10 cellular contexts compared by ENCODE assay signal in genomic region chr9:35691757-35692301, GRCh38. TPM values are rescaled to one million over a fixed set of nuclear protein-coding genes. Genes with fewer than 3 reads are reported as not detected.
DNase-seq lines count a peak whose midpoint lies in the region; ATAC-seq and TF ChIP-seq lines count a peak whose summit lies in the region.
"Had no signal": no experiment of that assay in that cellular context is flagged by ENCODE, and none has a peak within 500 bp of the region (broad histone marks: within the 10 kb centered on the region; RNA-seq: fewer than 3 reads in every experiment).

No MANE protein-coding gene starts in this region.

- H3K4me3 ChIP-seq in lower lobe of right lung: peak overlapping the region; percentile 73

- H3K27ac ChIP-seq in lower lobe of right lung (peak overlapping the region; percentile 80), temporal lobe (ENCODE audit: low read depth, low read length) (peak overlapping the region; percentile 40)

- no peak for TF ChIP-seq CTCF in activated CD8-positive, alpha-beta T cell treated with anti-CD3 and anti-CD28 coated beads for 36 hours (IDR thresholded peaks at IDR 0.05)
- TF ChIP-seq CTCF in lower lobe of right lung (IDR thresholded peaks at IDR 0.05): no peak

- H3K27me3 Mint-ChIP-seq in activated CD8-positive, alpha-beta memory T cell treated with anti-CD3 and anti-CD28 coated beads, Interleukin-2, amount 10 ng/mL, durations not matched to agents 7 days and 5 days: no peaks in the 10 kb centered on the region
- H3K27me3 Mint-ChIP-seq in activated CD8-positive, alpha-beta T cell treated with anti-CD3 and anti-CD28 coated beads for 36 hours: no peaks in the 10 kb centered on the region

- POLR2A ChIA-PET in activated CD8-positive, alpha-beta T cell treated with anti-CD3 and anti-CD28 coated beads for 36 hours (lab: Charles Lee): interaction anchor here (0.8 to 3.0 kb wide), 12 partner anchors 8 to 75 kb away, joined by 3 to 12 read pairs (median 4); partner anchors contain the start of genes ARHGEF39, CCDC107, RMRP and TLN1

- no peak for ATAC-seq in activated CD8-positive, alpha-beta memory T cell treated with anti-CD3 and anti-CD28 coated beads, Interleukin-2, amount 10 ng/mL, durations not matched to agents 7 days and 5 days
- ATAC-seq in activated CD8-positive, alpha-beta T cell treated with anti-CD3 and anti-CD28 coated beads for 36 hours: no peak
- ATAC-seq in lower lobe of right lung (no peak), HG02759 (IDR thresholded peaks at IDR 0.05; ENCODE audit: unreplicated experiment) (no peak)

- no peak for DNase-seq in activated CD8-positive, alpha-beta memory T cell treated with anti-CD3 and anti-CD28 coated beads, Interleukin-2, amount 10 ng/mL, durations not matched to agents 7 days and 5 days
- no peak for DNase-seq in activated CD8-positive, alpha-beta memory T cell treated with anti-CD3 and anti-CD28 coated beads for 24 hours
- no peak for DNase-seq in activated CD8-positive, alpha-beta T cell treated with anti-CD3 and anti-CD28 coated beads for 36 hours
- DNase-seq in lower lobe of right lung (no peak), NCI-H2081 treated with DMSO at 0.1 percent for 48 hours (lab: John Stamatoyannopoulos, UW) (no peak), iPS-NIHi7 (ENCODE audit: extremely low spot score) (no peak)
- DNase-seq: NCI-H1417 treated with DMSO at 0.1 percent for 48 hours had no signal

- H3K36me3 Mint-ChIP-seq in activated CD8-positive, alpha-beta memory T cell treated with anti-CD3 and anti-CD28 coated beads, Interleukin-2, amount 10 ng/mL, durations not matched to agents 7 days and 5 days: peaks cover 5% of the 10 kb centered on the region
- peaks cover 4% of the 10 kb centered on the region for H3K36me3 Mint-ChIP-seq in activated CD8-positive, alpha-beta T cell treated with anti-CD3 and anti-CD28 coated beads for 36 hours (ENCODE audit: low read depth)

- peak overlapping the region; percentile 2 for H3K4me3 Mint-ChIP-seq in activated CD8-positive, alpha-beta memory T cell treated with anti-CD3 and anti-CD28 coated beads, Interleukin-2, amount 10 ng/mL, durations not matched to agents 7 days and 5 days
- peak overlapping the region; percentile 72 for H3K4me3 Mint-ChIP-seq in activated CD8-positive, alpha-beta T cell treated with anti-CD3 and anti-CD28 coated beads for 36 hours

- peaks cover 25% of the 10 kb centered on the region for H3K4me1 ChIP-seq in lower lobe of right lung

- no peak overlapping the region for H3K27ac Mint-ChIP-seq in activated CD8-positive, alpha-beta memory T cell treated with anti-CD3 and anti-CD28 coated beads, Interleukin-2, amount 10 ng/mL, durations not matched to agents 7 days and 5 days
- H3K27ac Mint-ChIP-seq in activated CD8-positive, alpha-beta T cell treated with anti-CD3 and anti-CD28 coated beads for 36 hours: no peak overlapping the region

- H3K27me3 ChIP-seq in lower lobe of right lung (ENCODE audit: low read depth): no peaks in the 10 kb centered on the region

- no peaks in the 10 kb centered on the region for H3K9me3 Mint-ChIP-seq in activated CD8-positive, alpha-beta memory T cell treated with anti-CD3 and anti-CD28 coated beads, Interleukin-2, amount 10 ng/mL, durations not matched to agents 7 days and 5 days (ENCODE audit: low read depth)
- no peaks in the 10 kb centered on the region for H3K9me3 Mint-ChIP-seq in activated CD8-positive, alpha-beta T cell treated with anti-CD3 and anti-CD28 coated beads for 36 hours

- no peaks in the 10 kb centered on the region for H3K9me3 ChIP-seq in lower lobe of right lung

- intact Hi-C loops in activated CD8-positive, alpha-beta T cell treated with anti-CD3 and anti-CD28 coated beads for 36 hours (cut with micrococcal nuclease): no loop called here
- intact Hi-C loops in lower lobe of right lung (cut with DNase I): no loop called here

- H3K36me3 ChIP-seq in lower lobe of right lung: peaks cover 13% of the 10 kb centered on the region

- CTCF ChIA-PET in activated CD8-positive, alpha-beta memory T cell treated with anti-CD3 and anti-CD28 coated beads, Interleukin-2, amount 10 ng/mL, durations not matched to agents 7 days and 5 days (lab: Charles Lee): interaction anchor here (0.6 to 1.9 kb wide), 5 partner anchors 18 to 88 kb away, joined by 3 to 9 read pairs (median 3); partner anchors contain the start of genes CCDC107 and RMRP
- CTCF ChIA-PET in activated CD8-positive, alpha-beta T cell treated with anti-CD3 and anti-CD28 coated beads for 36 hours (lab: Charles Lee): interaction anchor here (0.9 to 12.7 kb wide), 8 partner anchors 13 to 80 kb away, joined by 3 to 313 read pairs (median 4); partner anchors contain the start of genes ARHGEF39, CA9, CCDC107 and CREB3

- peaks cover 16% of the 10 kb centered on the region for H3K4me1 Mint-ChIP-seq in activated CD8-positive, alpha-beta memory T cell treated with anti-CD3 and anti-CD28 coated beads, Interleukin-2, amount 10 ng/mL, durations not matched to agents 7 days and 5 days
- H3K4me1 Mint-ChIP-seq in activated CD8-positive, alpha-beta T cell treated with anti-CD3 and anti-CD28 coated beads for 36 hours (ENCODE audit: low read depth): peaks cover 18% of the 10 kb centered on the region

RNA-seq across cellular contexts. Expression of gene TPM2, which starts 2.1 kb away (rescaled TPM):
- 10 to 100 TPM in 1 of 2 experiments, 1 to 10 TPM in 1; 6.1 to 12.1 TPM for total RNA-seq in activated CD8-positive, alpha-beta memory T cell treated with anti-CD3 and anti-CD28 coated beads, Interleukin-2, amount 10 ng/mL, durations not matched to agents 7 days and 5 days
- total RNA-seq in activated CD8-positive, alpha-beta T cell treated with anti-CD3 and anti-CD28 coated beads for 36 hours: 1 to 10 TPM; 4.8 to 5.3 TPM
- 110 TPM for total RNA-seq in lower lobe of right lung
- 12.0 TPM for total RNA-seq in temporal lobe

RNA-seq across cellular contexts. Expression of gene CA9, which starts 18.1 kb away (rescaled TPM):
- under 1 TPM; 0.21 to 0.85 TPM for total RNA-seq in activated CD8-positive, alpha-beta memory T cell treated with anti-CD3 and anti-CD28 coated beads, Interleukin-2, amount 10 ng/mL, durations not matched to agents 7 days and 5 days
- 1 to 10 TPM; 4.5 to 4.9 TPM for total RNA-seq in activated CD8-positive, alpha-beta T cell treated with anti-CD3 and anti-CD28 coated beads for 36 hours
- total RNA-seq in lower lobe of right lung (not detected), temporal lobe (0.98 TPM)
- total RNA-seq: cerebellum had no signal

RNA-seq across cellular contexts. Expression of gene ARHGEF39, which starts 26.8 kb away (rescaled TPM):
- total RNA-seq in activated CD8-positive, alpha-beta memory T cell treated with anti-CD3 and anti-CD28 coated beads, Interleukin-2, amount 10 ng/mL, durations not matched to agents 7 days and 5 days: 10 to 100 TPM; 14.5 to 21.1 TPM
- total RNA-seq in activated CD8-positive, alpha-beta T cell treated with anti-CD3 and anti-CD28 coated beads for 36 hours: 10 to 100 TPM; 16.0 to 19.9 TPM
- total RNA-seq in lower lobe of right lung: 1.2 TPM
- 0.25 TPM for total RNA-seq in temporal lobe

RNA-seq across cellular contexts. Expression of gene CCDC107, which starts 33.7 kb away (rescaled TPM):
- total RNA-seq in activated CD8-positive, alpha-beta memory T cell treated with anti-CD3 and anti-CD28 coated beads, Interleukin-2, amount 10 ng/mL, durations not matched to agents 7 days and 5 days: 10 to 100 TPM; 28.7 to 29.4 TPM
- total RNA-seq in activated CD8-positive, alpha-beta T cell treated with anti-CD3 and anti-CD28 coated beads for 36 hours: 10 to 100 TPM; 12.1 to 13.7 TPM
- 28.9 TPM for total RNA-seq in lower lobe of right lung
- 7.9 TPM for total RNA-seq in temporal lobe

RNA-seq across cellular contexts. Expression of gene RMRP, which starts 34.0 kb away (rescaled TPM):
- total RNA-seq in activated CD8-positive, alpha-beta memory T cell treated with anti-CD3 and anti-CD28 coated beads, Interleukin-2, amount 10 ng/mL, durations not matched to agents 7 days and 5 days: over 10,000 TPM in 1 of 2 experiments, 1,000 to 10,000 TPM in 1; 6,751 to 13,083 TPM
- over 10,000 TPM; 13,164 to 13,311 TPM for total RNA-seq in activated CD8-positive, alpha-beta T cell treated with anti-CD3 and anti-CD28 coated beads for 36 hours
- total RNA-seq in lower lobe of right lung (24,340 TPM), temporal lobe (65,531 TPM)
